In the genomic region with DNA sequence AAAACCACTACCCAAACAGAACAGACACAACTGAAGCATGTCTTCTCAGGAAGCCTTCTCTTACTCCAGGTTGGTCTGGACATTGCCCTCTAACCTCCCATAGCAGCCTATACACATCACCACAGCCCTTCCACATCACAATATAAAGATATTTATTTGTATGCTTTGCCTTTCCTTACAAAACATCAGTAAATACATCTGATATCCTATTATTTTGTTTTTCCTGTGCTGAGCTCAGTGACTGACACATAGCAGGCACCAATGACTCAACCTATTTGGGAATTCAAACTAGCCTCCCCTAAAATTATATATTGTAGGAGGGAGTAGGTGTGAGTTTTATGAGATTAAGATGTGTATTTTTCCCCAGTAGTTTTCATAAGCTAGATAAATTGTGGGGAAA, we compare ENCODE assay signal across 1 cellular context.
TF ChIP-seq lines count a peak whose summit lies in the region.

No MANE protein-coding gene starts in this region.

TF ChIP-seq in HEK293, 187 proteins besides CTCF, POLR2A, EP300 and RAD21 (continued from another document):
- TF ChIP-seq, protein P1, sequence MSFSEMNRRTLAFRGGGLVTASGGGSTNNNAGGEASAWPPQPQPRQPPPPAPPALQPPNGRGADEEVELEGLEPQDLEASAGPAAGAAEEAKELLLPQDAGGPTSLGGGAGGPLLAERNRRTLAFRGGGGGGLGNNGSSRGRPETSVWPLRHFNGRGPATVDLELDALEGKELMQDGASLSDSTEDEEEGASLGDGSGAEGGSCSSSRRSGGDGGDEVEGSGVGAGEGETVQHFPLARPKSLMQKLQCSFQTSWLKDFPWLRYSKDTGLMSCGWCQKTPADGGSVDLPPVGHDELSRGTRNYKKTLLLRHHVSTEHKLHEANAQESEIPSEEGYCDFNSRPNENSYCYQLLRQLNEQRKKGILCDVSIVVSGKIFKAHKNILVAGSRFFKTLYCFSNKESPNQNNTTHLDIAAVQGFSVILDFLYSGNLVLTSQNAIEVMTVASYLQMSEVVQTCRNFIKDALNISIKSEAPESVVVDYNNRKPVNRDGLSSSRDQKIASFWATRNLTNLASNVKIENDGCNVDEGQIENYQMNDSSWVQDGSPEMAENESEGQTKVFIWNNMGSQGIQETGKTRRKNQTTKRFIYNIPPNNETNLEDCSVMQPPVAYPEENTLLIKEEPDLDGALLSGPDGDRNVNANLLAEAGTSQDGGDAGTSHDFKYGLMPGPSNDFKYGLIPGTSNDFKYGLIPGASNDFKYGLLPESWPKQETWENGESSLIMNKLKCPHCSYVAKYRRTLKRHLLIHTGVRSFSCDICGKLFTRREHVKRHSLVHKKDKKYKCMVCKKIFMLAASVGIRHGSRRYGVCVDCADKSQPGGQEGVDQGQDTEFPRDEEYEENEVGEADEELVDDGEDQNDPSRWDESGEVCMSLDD (tag by site-specific recombination; IDR thresholded peaks at IDR 0.05) = no peak
- TF ChIP-seq ZNF2 (tag by site-specific recombination; IDR thresholded peaks at IDR 0.05) = no peak
